1 cellular context compared by ENCODE assay signal in genomic region chr19:54462713-54463530, GRCh38.
TF ChIP-seq lines count a peak whose summit lies in the region.

No MANE protein-coding gene starts in this region.

TF ChIP-seq in HepG2, 621 proteins besides CTCF, POLR2A, EP300 and RAD21 (continued from another document and continues in another):
- TF ChIP-seq KIAA2018 (CRISPR knock-in tag; IDR thresholded peaks at IDR 0.05; ENCODE audit: borderline replicate concordance) (no peak), MEF2D (CRISPR knock-in tag; IDR thresholded peaks at IDR 0.05) (no peak; the same call in 1 of the 2 replicates), ZFP36 (IDR thresholded peaks at IDR 0.05; ENCODE audit: borderline replicate concordance, low read depth, low read length, partially characterized antibody) (no peak), ZNF510 (CRISPR knock-in tag; IDR thresholded peaks at IDR 0.05; ENCODE audit: low read depth) (no peak), CSRNP1 (CRISPR knock-in tag; IDR thresholded peaks at IDR 0.05) (peak; percentile 74; the same call in 1 of the 2 replicates), HMGXB3 (CRISPR knock-in tag; IDR thresholded peaks at IDR 0.05; ENCODE audit: borderline replicate concordance) (no peak), ZBTB33 (CRISPR knock-in tag; IDR thresholded peaks at IDR 0.05) (no peak), ZNF563 (CRISPR knock-in tag; IDR thresholded peaks at IDR 0.05) (peak; percentile 40; the same call in 1 of the 2 replicates), ZNF225 (CRISPR knock-in tag; IDR thresholded peaks at IDR 0.05) (no peak; the same call in 1 of the 2 replicates), ZSCAN20 (CRISPR knock-in tag; IDR thresholded peaks at IDR 0.05; ENCODE audit: borderline replicate concordance) (0 out of 2 replicates have a peak, but pooled peaks have one; percentile 21), ZNF280D (CRISPR knock-in tag; IDR thresholded peaks at IDR 0.05) (0 out of 2 replicates have a peak, but pooled peaks have one; percentile 3), DMTF1 (CRISPR knock-in tag; IDR thresholded peaks at IDR 0.05) (no peak), ZBTB44 (CRISPR knock-in tag; IDR thresholded peaks at IDR 0.05) (no peak), TEF (CRISPR knock-in tag; IDR thresholded peaks at IDR 0.05) (no peak), ZNF672 (CRISPR knock-in tag; IDR thresholded peaks at IDR 0.05) (no peak), ZNF33B (CRISPR knock-in tag; IDR thresholded peaks at IDR 0.05) (no peak), HOXD1 (CRISPR knock-in tag; IDR thresholded peaks at IDR 0.05) (peak; percentile 77; the same call in 1 of the 2 replicates), YEATS4 (CRISPR knock-in tag; IDR thresholded peaks at IDR 0.05; ENCODE audit: borderline replicate concordance) (peak; percentile 84), ZSCAN31 (CRISPR knock-in tag; IDR thresholded peaks at IDR 0.05; ENCODE audit: low read depth) (peak; percentile 64), ZFP62 (CRISPR knock-in tag; IDR thresholded peaks at IDR 0.05) (no peak)
